In the genomic region with DNA sequence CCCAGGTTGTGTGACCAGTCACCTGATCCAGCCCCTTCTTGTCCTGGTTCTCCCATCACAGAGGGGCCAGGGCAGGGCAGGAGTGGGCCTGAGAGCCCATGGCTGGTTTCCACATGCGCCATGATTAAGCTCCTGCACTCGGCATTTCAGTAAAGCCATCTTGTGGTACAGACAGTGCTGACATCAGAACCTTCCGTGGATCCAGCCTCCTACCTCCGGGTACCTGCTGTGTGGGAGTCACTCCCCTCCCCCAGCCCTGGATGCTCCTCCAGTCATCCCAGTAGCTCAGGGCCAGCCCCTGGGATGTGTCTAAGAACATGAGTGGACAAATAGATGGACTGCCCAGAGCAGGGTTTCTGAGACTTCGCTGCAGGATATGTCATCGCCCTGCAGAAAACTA, we compare ENCODE assay signal across 19 cellular contexts. TPM values are rescaled to one million over a fixed set of nuclear protein-coding genes. Genes with fewer than 3 reads are reported as not detected.
DNase-seq lines count a peak whose midpoint lies in the region; ATAC-seq, FAIRE-seq and TF ChIP-seq lines count a peak whose summit lies in the region.
"Had no signal": no experiment of that assay in that cellular context is flagged by ENCODE, and none has a peak within 500 bp of the region (broad histone marks: within the 10 kb centered on the region; RNA-seq: fewer than 3 reads in every experiment).

No MANE protein-coding gene starts in this region.

- intact Hi-C loops in Right ventricle myocardium inferior (cut with DNase I) (no loop called here), upper lobe of right lung (cut with DNase I) (no loop called here)

- H3K36me3 ChIP-seq in right atrium auricular region (peaks cover 10% of the 10 kb centered on the region), osteoblast (ENCODE audit: insufficient read depth, low read length) (peaks cover 17% of the 10 kb centered on the region), upper lobe of right lung (peaks cover 27% of the 10 kb centered on the region)

- no peaks in the 10 kb centered on the region for H4K20me1 ChIP-seq in osteoblast (ENCODE audit: insufficient read depth, low read length)

- H3K4me1 ChIP-seq in right atrium auricular region: peaks cover 0 to 68% of the 10 kb centered on the region in 2 donors
- peaks cover 19% of the 10 kb centered on the region for H3K4me1 ChIP-seq in osteoblast (ENCODE audit: insufficient read depth, low read length)
- H3K4me1 ChIP-seq in upper lobe of right lung: peaks cover 20% of the 10 kb centered on the region

- FAIRE-seq in GM12891 (lab: Jason Lieb, UNC): no peak
- FAIRE-seq: HepG2 had no signal

- TF ChIP-seq CTCF in right atrium auricular region (IDR thresholded peaks at IDR 0.05) (no peak), osteoblast (IDR thresholded peaks at IDR 0.05; ENCODE audit: extremely low read depth, low read depth, low read length) (no peak), upper lobe of right lung (IDR thresholded peaks at IDR 0.05) (no peak)

- no peak for ATAC-seq in Right ventricle myocardium inferior
- no peak for ATAC-seq in upper lobe of right lung
- ATAC-seq: HepG2 had no signal

- H3K4me2 ChIP-seq in osteoblast (ENCODE audit: insufficient read depth, low read length): no peak overlapping the region

- H3K27ac ChIP-seq in right atrium auricular region (peak overlapping the region; percentile 66 to 82), caudate nucleus (ENCODE audit: low read depth, low read length) (peak overlapping the region; percentile 95), osteoblast (ENCODE audit: low read depth, low read length) (no peak overlapping the region), upper lobe of right lung (no peak overlapping the region)
- H3K27ac ChIP-seq: Peyer's patch had no signal

- DNase-seq in right atrium auricular region (ENCODE audit: low spot score): no peak
- no peak for DNase-seq in Right ventricle myocardium inferior (ENCODE audit: missing footprints)
- DNase-seq in caudate nucleus (lab: John Stamatoyannopoulos, UW): peak in 42 of 61 donors; percentile 39 to 87 (median 72)
- peak; percentile 38 for DNase-seq in osteoblast (ENCODE audit: insufficient read length, low spot score, missing footprints)
- no peak for DNase-seq in NCI-H526 treated with DMSO at 0.1 percent for 48 hours (lab: John Stamatoyannopoulos, UW)
- DNase-seq in upper lobe of right lung: no peak
- no peak for DNase-seq in GM12891 (ENCODE audit: insufficient read length, low spot score)
- DNase-seq: DMS 273 treated with DMSO at 0.1 percent for 48 hours, GF-D8, KG1, NCI-H1092, NCI-H146, NCI-H2081, NCI-H510A, Peyer's patch, SHP77 had no signal

- H3K4me3 ChIP-seq in right atrium auricular region (no peak overlapping the region), osteoblast (ENCODE audit: insufficient read depth, low read length) (no peak overlapping the region), upper lobe of right lung (no peak overlapping the region)
- H3K4me3 ChIP-seq: Peyer's patch had no signal

- no peak overlapping the region for H2AFZ ChIP-seq in osteoblast (ENCODE audit: low read length)

- H3K27me3 ChIP-seq in right atrium auricular region (no peaks in the 10 kb centered on the region), osteoblast (ENCODE audit: insufficient read depth, low read length) (no peaks in the 10 kb centered on the region), upper lobe of right lung (no peaks in the 10 kb centered on the region)
- H3K27me3 ChIP-seq: Peyer's patch had no signal

- H3K79me2 ChIP-seq in osteoblast (ENCODE audit: insufficient read depth, low read length): no peaks in the 10 kb centered on the region

- no peaks in the 10 kb centered on the region for H3K9me3 ChIP-seq in right atrium auricular region
- no peaks in the 10 kb centered on the region for H3K9me3 ChIP-seq in osteoblast (ENCODE audit: low read depth, low read length)
- no peaks in the 10 kb centered on the region for H3K9me3 ChIP-seq in upper lobe of right lung
- H3K9me3 ChIP-seq: Peyer's patch had no signal

- no peak for TF ChIP-seq POLR2A in GM12891 (IDR thresholded peaks at IDR 0.05; ENCODE audit: low read depth, low read length)

TF ChIP-seq in GM12891, 5 proteins besides CTCF, POLR2A, EP300 and RAD21:
- TF ChIP-seq POLR2AphosphoS5 (IDR thresholded peaks at IDR 0.05; ENCODE audit: low read depth, low read length) (no peak), POU2F2 (IDR thresholded peaks at IDR 0.05; ENCODE audit: low read depth, low read length) (no peak), TAF1 (IDR thresholded peaks at IDR 0.05; ENCODE audit: low read depth, low read length) (no peak), PAX5 (IDR thresholded peaks at IDR 0.05; ENCODE audit: insufficient read depth, low read length, severe bottlenecking) (no peak), SPI1 (IDR thresholded peaks at IDR 0.05; ENCODE audit: low read depth, low read length) (no peak)

RNA-seq across cellular contexts. Expression of gene MGAT3, which starts 22.1 kb away (rescaled TPM):
- total RNA-seq in right atrium auricular region: 10 to 100 TPM in 1 of 2 donors, 1 to 10 TPM in 1; 2.9 to 11.3 TPM
- total RNA-seq in Right ventricle myocardium inferior: 5.9 TPM
- under 0.01 TPM in 1 of 2 replicates, not detected in the other for total RNA-seq in osteoblast
- total RNA-seq in upper lobe of right lung: 34.8 TPM
- 16.9 TPM for polyA plus RNA-seq in GM12891 (2012; ENCODE audit: low read depth, missing spikeins)
- total RNA-seq: M059J had no signal
- polyA plus RNA-seq: CD14-positive monocyte had no signal

RNA-seq across cellular contexts. Expression of gene TAB1, which starts 35.1 kb away (rescaled TPM):
- total RNA-seq in right atrium auricular region: 10 to 100 TPM; 13.0 to 13.7 TPM
- total RNA-seq in Right ventricle myocardium inferior: 17.3 TPM
- 12.7 TPM in 2 replicates for total RNA-seq in osteoblast
- total RNA-seq in upper lobe of right lung: 31.0 TPM
- 8.7 TPM for polyA plus RNA-seq in GM12891 (2012; ENCODE audit: low read depth, missing spikeins)

Comparison
In these comparisons a context has a peak if more than half of its experiments do, and no peak if none do; other contexts are left out.
1. DNase-seq: peak in caudate nucleus (42 of 61) and osteoblast (single experiment); none in right atrium auricular region (single experiment), Right ventricle myocardium inferior (single experiment), NCI-H526 treated with DMSO at 0.1 percent for 48 hours (single experiment), upper lobe of right lung (single experiment) and GM12891 (single experiment).
2. H3K27ac ChIP-seq: peak in right atrium auricular region (2 of 2) and caudate nucleus (single experiment); none in osteoblast (single experiment) and upper lobe of right lung (single experiment).